In genomic region chr11:67351275-67352005, GRCh38 we compare ENCODE assay signal across 1 cellular context.
TF ChIP-seq lines count a peak whose summit lies in the region.

No MANE protein-coding gene starts in this region.

TF ChIP-seq in K562, 482 proteins besides CTCF, POLR2A, EP300 and RAD21 (continues in another document):
- TF ChIP-seq MBD1 (CRISPR knock-in tag; IDR thresholded peaks at IDR 0.05) (no peak), XRCC5 (IDR thresholded peaks at IDR 0.05; ENCODE audit: low read depth, low read length) (peak; percentile 38; the same call in 1 of the 2 replicates), EP400 (IDR thresholded peaks at IDR 0.05) (no peak), JUNB (CRISPR knock-in tag; conservative IDR thresholded peaks at IDR 0.05) (0 out of 2 replicates have a peak, but pooled peaks have one; percentile 35), SMAD4 (CRISPR knock-in tag; conservative IDR thresholded peaks at IDR 0.05) (0 out of 2 replicates have a peak, but pooled peaks have one; percentile 43), RB1 (IDR thresholded peaks at IDR 0.05; ENCODE audit: low read depth) (0 out of 2 replicates have a peak, but pooled peaks have one; percentile 48), NCOA1 (IDR thresholded peaks at IDR 0.05; ENCODE audit: low read depth) (no peak), ATF3 (IDR thresholded peaks at IDR 0.05) (peak; percentile 75), ATF3 (CRISPR knock-in tag; conservative IDR thresholded peaks at IDR 0.05) (peak; percentile 70; the same call in 1 of the 2 replicates), ASH1L (IDR thresholded peaks at IDR 0.05; ENCODE audit: borderline replicate concordance, low read depth, partially characterized antibody) (no peak), GATA2 (CRISPR knock-in tag; IDR thresholded peaks at IDR 0.05) (no peak), HMG20B (CRISPR knock-in tag; IDR thresholded peaks at IDR 0.05) (no peak), MTA2 (IDR thresholded peaks at IDR 0.05; ENCODE audit: low read depth) (no peak), GABPB1 (CRISPR knock-in tag; IDR thresholded peaks at IDR 0.05) (peak; percentile 54; the same call in 1 of the 2 replicates), CHD4 (IDR thresholded peaks at IDR 0.05; ENCODE audit: insufficient read depth, insufficient replicate concordance, low read depth, low read length, poor library complexity, severe bottlenecking) (no peak), TRIM25 (IDR thresholded peaks at IDR 0.05; ENCODE audit: borderline replicate concordance) (no peak), CTCFL (IDR thresholded peaks at IDR 0.05; ENCODE audit: borderline replicate concordance, insufficient read depth, low read depth, low read length, poor library complexity, severe bottlenecking) (peak; percentile 85), ELF1 (tag; IDR thresholded peaks at IDR 0.05) (no peak), ZNF407 (IDR thresholded peaks at IDR 0.05; ENCODE audit: low read depth) (no peak), ZEB2 (IDR thresholded peaks at IDR 0.05) (0 out of 2 replicates have a peak, but pooled peaks have one; percentile 22), BMI1 (IDR thresholded peaks at IDR 0.05; ENCODE audit: low read length) (no peak), MITF (IDR thresholded peaks at IDR 0.05) (no peak), BCL6 (CRISPR knock-in tag; IDR thresholded peaks at IDR 0.05) (no peak), HOXB6 (CRISPR knock-in tag; IDR thresholded peaks at IDR 0.05; ENCODE audit: borderline replicate concordance) (no peak), RAD51 (IDR thresholded peaks at IDR 0.05; ENCODE audit: borderline replicate concordance, low read depth) (no peak), CTBP1 (IDR thresholded peaks at IDR 0.05; ENCODE audit: borderline replicate concordance) (peak; percentile 60), ZBED1 (IDR thresholded peaks at IDR 0.05) (no peak), TGIF2 (CRISPR knock-in tag; IDR thresholded peaks at IDR 0.05) (no peak), FOXM1 (IDR thresholded peaks at IDR 0.05; ENCODE audit: low read depth) (no peak), FOXM1 (CRISPR knock-in tag; IDR thresholded peaks at IDR 0.05; ENCODE audit: low read depth) (no peak), NCOA2 (IDR thresholded peaks at IDR 0.05; ENCODE audit: partially characterized antibody in 2 of 2) (no peak), PPARD (CRISPR knock-in tag; IDR thresholded peaks at IDR 0.05) (no peak), MCM5 (IDR thresholded peaks at IDR 0.05; ENCODE audit: low read depth) (no peak), ZBTB17 (CRISPR knock-in tag; IDR thresholded peaks at IDR 0.05) (0 out of 2 replicates have a peak, but pooled peaks have one; percentile 71), L3MBTL2 (IDR thresholded peaks at IDR 0.05) (0 out of 2 replicates have a peak, but pooled peaks have one; percentile 24), IFI16 (CRISPR knock-in tag; IDR thresholded peaks at IDR 0.05) (no peak), SNAPC5 (CRISPR knock-in tag; IDR thresholded peaks at IDR 0.05) (no peak), ZNF263 (CRISPR knock-in tag; IDR thresholded peaks at IDR 0.05; ENCODE audit: borderline replicate concordance) (peak; percentile 41; the same call in 1 of the 2 replicates), SMC3 (conservative IDR thresholded peaks at IDR 0.05; ENCODE audit: insufficient read depth, low read depth, low read length) (peak; percentile 73), STAG1 (CRISPR knock-in tag; IDR thresholded peaks at IDR 0.05; ENCODE audit: borderline replicate concordance) (peak; percentile 40; the same call in 1 of the 2 replicates), ZSCAN29 (IDR thresholded peaks at IDR 0.05) (no peak), CC2D1A (IDR thresholded peaks at IDR 0.05) (no peak), FOXP1 (CRISPR knock-in tag; IDR thresholded peaks at IDR 0.05) (0 out of 2 replicates have a peak, but pooled peaks have one; percentile 44), TBL1XR1 (IDR thresholded peaks at IDR 0.05; ENCODE audit: low read length in 2 of 2) (no peak), CREB1 (IDR thresholded peaks at IDR 0.05) (no peak), CREB1 (CRISPR knock-in tag; IDR thresholded peaks at IDR 0.05) (no peak), KHSRP (IDR thresholded peaks at IDR 0.05) (no peak)
- TF ChIP-seq, protein P1, sequence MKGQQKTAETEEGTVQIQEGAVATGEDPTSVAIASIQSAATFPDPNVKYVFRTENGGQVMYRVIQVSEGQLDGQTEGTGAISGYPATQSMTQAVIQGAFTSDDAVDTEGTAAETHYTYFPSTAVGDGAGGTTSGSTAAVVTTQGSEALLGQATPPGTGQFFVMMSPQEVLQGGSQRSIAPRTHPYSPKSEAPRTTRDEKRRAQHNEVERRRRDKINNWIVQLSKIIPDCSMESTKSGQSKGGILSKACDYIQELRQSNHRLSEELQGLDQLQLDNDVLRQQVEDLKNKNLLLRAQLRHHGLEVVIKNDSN (CRISPR knock-in tag; IDR thresholded peaks at IDR 0.05) = no peak
- TF ChIP-seq, protein P2, sequence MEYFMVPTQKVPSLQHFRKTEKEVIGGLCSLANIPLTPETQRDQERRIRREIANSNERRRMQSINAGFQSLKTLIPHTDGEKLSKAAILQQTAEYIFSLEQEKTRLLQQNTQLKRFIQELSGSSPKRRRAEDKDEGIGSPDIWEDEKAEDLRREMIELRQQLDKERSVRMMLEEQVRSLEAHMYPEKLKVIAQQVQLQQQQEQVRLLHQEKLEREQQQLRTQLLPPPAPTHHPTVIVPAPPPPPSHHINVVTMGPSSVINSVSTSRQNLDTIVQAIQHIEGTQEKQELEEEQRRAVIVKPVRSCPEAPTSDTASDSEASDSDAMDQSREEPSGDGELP (CRISPR knock-in tag; IDR thresholded peaks at IDR 0.05; ENCODE audit: borderline replicate concordance) = 0 out of 2 replicates have a peak, but pooled peaks have one; percentile 39
